Comparison of ENCODE assay signal across 11 cellular contexts in genomic region chr15:79678032-79678701, GRCh38.
"Had no signal": no experiment of that assay in that cellular context is flagged by ENCODE, and none has a peak within 500 bp of the region (broad histone marks: within the 10 kb centered on the region; RNA-seq: fewer than 3 reads in every experiment).

No MANE protein-coding gene starts in this region.

- DNase-seq: GM23248, GOT3, H7, H9, HCEC 1CT, HFFc6 had no signal

- H3K27ac ChIP-seq: GM23248 had no signal

- ATAC-seq: GM23338, HCT116 had no signal

- H3K9me3 Mint-ChIP-seq: HFFc6 had no signal

- H3K9me3 ChIP-seq: HAP-1 had no signal

- H3K4me1 ChIP-seq: HAP-1 had no signal

- FAIRE-seq: H1, H54 had no signal

- H3K9ac ChIP-seq: GM23248 had no signal

- H3K4me3 Mint-ChIP-seq: GM23338, H9, HFFc6 had no signal

- H3K4me3 ChIP-seq: GM23248, GM23338, HAP-1 had no signal

- H3K27ac Mint-ChIP-seq: GM23338, H9, HFFc6 had no signal

- H3K36me3 ChIP-seq: HAP-1 had no signal
